In genomic region chr3:66938338-66938963, GRCh38 we compare ENCODE assay signal across 8 cellular contexts. TPM values are rescaled to one million over a fixed set of nuclear protein-coding genes. Genes with fewer than 3 reads are reported as not detected.
DNase-seq lines count a peak whose midpoint lies in the region; ATAC-seq lines count a peak whose summit lies in the region.

No MANE protein-coding gene starts in this region.

- no peaks in the 10 kb centered on the region for H3K36me3 Mint-ChIP-seq in activated CD8-positive, alpha-beta memory T cell treated with anti-CD3 and anti-CD28 coated beads, Interleukin-2, amount 10 ng/mL, durations not matched to agents 7 days and 5 days

- H3K4me3 Mint-ChIP-seq in activated CD8-positive, alpha-beta memory T cell treated with anti-CD3 and anti-CD28 coated beads, Interleukin-2, amount 10 ng/mL, durations not matched to agents 7 days and 5 days, result no peak overlapping the region

- DNase-seq in activated CD8-positive, alpha-beta memory T cell treated with anti-CD3 and anti-CD28 coated beads, Interleukin-2, amount 10 ng/mL, durations not matched to agents 7 days and 5 days, result peak; percentile 43
- DNase-seq in activated CD8-positive, alpha-beta memory T cell treated with anti-CD3 and anti-CD28 coated beads for 24 hours, result no peak
- DNase-seq in LoVo (ENCODE audit: low spot score), result peak; percentile 60
- peak; percentile 62 for DNase-seq in RPMI8226
- DNase-seq in cerebellar cortex (ENCODE audit: low spot score), result peak; percentile 71
- DNase-seq in kidney tubule cell (ENCODE audit: low spot score), result peak; percentile 67
- DNase-seq in superior temporal gyrus (ENCODE audit: extremely low spot score), result peak; percentile 90

- H3K9me3 Mint-ChIP-seq in activated CD8-positive, alpha-beta memory T cell treated with anti-CD3 and anti-CD28 coated beads, Interleukin-2, amount 10 ng/mL, durations not matched to agents 7 days and 5 days (ENCODE audit: low read depth), result no peaks in the 10 kb centered on the region

- ATAC-seq in activated CD8-positive, alpha-beta memory T cell treated with anti-CD3 and anti-CD28 coated beads, Interleukin-2, amount 10 ng/mL, durations not matched to agents 7 days and 5 days, result peak; percentile 53
- peak; percentile 87 for ATAC-seq in GM21723 (IDR thresholded peaks at IDR 0.05; ENCODE audit: unreplicated experiment)

- H3K4me1 Mint-ChIP-seq in activated CD8-positive, alpha-beta memory T cell treated with anti-CD3 and anti-CD28 coated beads, Interleukin-2, amount 10 ng/mL, durations not matched to agents 7 days and 5 days, result no peaks in the 10 kb centered on the region

- H3K27ac Mint-ChIP-seq in activated CD8-positive, alpha-beta memory T cell treated with anti-CD3 and anti-CD28 coated beads, Interleukin-2, amount 10 ng/mL, durations not matched to agents 7 days and 5 days, result no peak overlapping the region

- H3K27me3 Mint-ChIP-seq in activated CD8-positive, alpha-beta memory T cell treated with anti-CD3 and anti-CD28 coated beads, Interleukin-2, amount 10 ng/mL, durations not matched to agents 7 days and 5 days, result peaks cover 16% of the 10 kb centered on the region

- CTCF ChIA-PET in activated CD8-positive, alpha-beta memory T cell treated with anti-CD3 and anti-CD28 coated beads, Interleukin-2, amount 10 ng/mL, durations not matched to agents 7 days and 5 days (lab: Charles Lee), result interaction anchor here (0.9 to 3.1 kb wide), 9 partner anchors 9 to 1955 kb away, joined by 3 to 16 read pairs (median 4); no protein-coding TSS in a partner anchor

RNA-seq across cellular contexts. Expression of gene KBTBD8, which starts 59.7 kb away (rescaled TPM):
- total RNA-seq in activated CD8-positive, alpha-beta memory T cell treated with anti-CD3 and anti-CD28 coated beads, Interleukin-2, amount 10 ng/mL, durations not matched to agents 7 days and 5 days, result 10 to 100 TPM; 10.4 to 19.2 TPM
